In the genomic region with DNA sequence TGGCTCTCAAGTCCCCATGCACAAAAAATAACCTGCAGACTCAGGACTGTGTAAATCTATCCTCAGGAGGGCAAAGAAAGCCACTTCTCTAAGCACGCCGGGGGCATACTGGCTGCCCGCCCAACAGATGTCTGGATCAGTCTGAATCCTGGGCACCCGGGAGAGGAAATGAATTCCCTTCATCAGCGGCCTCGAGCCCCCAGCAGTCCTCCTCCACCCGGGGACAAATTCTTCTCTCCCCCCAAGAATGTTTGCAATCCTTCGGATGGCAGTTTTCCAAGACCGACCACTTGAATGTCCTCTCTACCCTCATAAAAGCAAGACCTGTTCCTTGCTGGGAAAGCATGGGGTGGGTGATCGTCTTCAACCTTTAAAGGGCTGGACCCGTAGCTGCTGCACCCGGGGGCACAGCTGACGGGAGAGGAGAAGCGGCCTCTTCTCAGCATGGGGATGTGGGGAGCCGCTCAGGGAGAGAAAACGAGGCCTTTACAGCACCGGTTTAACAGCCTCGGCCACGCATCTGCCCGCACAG, we compare ENCODE assay signal across 8 cellular contexts. TPM values are rescaled to one million over a fixed set of nuclear protein-coding genes. Genes with fewer than 3 reads are reported as not detected.
DNase-seq lines count a peak whose midpoint lies in the region; ATAC-seq and TF ChIP-seq lines count a peak whose summit lies in the region.

No MANE protein-coding gene starts in this region.

- no peaks in the 10 kb centered on the region for H3K27me3 Mint-ChIP-seq in CD4-positive, CD25-positive, alpha-beta regulatory T cell
- H3K27me3 Mint-ChIP-seq in activated B cell treated with CpG ODN at 0.5 μM for 24 hours: no peaks in the 10 kb centered on the region

- no peak for TF ChIP-seq EP300 in suprapubic skin (IDR thresholded peaks at IDR 0.05)

- H3K36me3 Mint-ChIP-seq in CD4-positive, CD25-positive, alpha-beta regulatory T cell: no peaks in the 10 kb centered on the region
- no peaks in the 10 kb centered on the region for H3K36me3 Mint-ChIP-seq in activated B cell treated with CpG ODN at 0.5 μM for 24 hours (ENCODE audit: low read depth)

- peaks cover 39% of the 10 kb centered on the region for H3K4me1 ChIP-seq in CD4-positive, CD25-positive, alpha-beta regulatory T cell (ENCODE audit: control insufficient read depth, insufficient read depth, low read length, poor library complexity, severe bottlenecking)
- H3K4me1 ChIP-seq in HAP-1: peaks cover 9% of the 10 kb centered on the region
- H3K4me1 ChIP-seq in suprapubic skin: peaks cover 39% of the 10 kb centered on the region

- H3K9me3 ChIP-seq in CD4-positive, CD25-positive, alpha-beta regulatory T cell (ENCODE audit: control insufficient read depth in 2 of 2, low read length in 2 of 2): no peaks in the 10 kb centered on the region
- H3K9me3 ChIP-seq in HAP-1 (no peaks in the 10 kb centered on the region), iPS-18c (ENCODE audit: control insufficient read depth, insufficient read depth, low read length) (no peaks in the 10 kb centered on the region), suprapubic skin (no peaks in the 10 kb centered on the region)

- H3K27me3 ChIP-seq in CD4-positive, CD25-positive, alpha-beta regulatory T cell (ENCODE audit: control insufficient read depth, insufficient read depth, low read length): no peaks in the 10 kb centered on the region
- no peaks in the 10 kb centered on the region for H3K27me3 ChIP-seq in HAP-1 (ENCODE audit: low read depth)
- no peaks in the 10 kb centered on the region for H3K27me3 ChIP-seq in suprapubic skin

- H3K4me3 ChIP-seq in CD4-positive, CD25-positive, alpha-beta regulatory T cell (ENCODE audit: low read depth, low read length): peak overlapping the region; percentile 19
- peak overlapping the region; percentile 46 for H3K4me3 ChIP-seq in HAP-1
- H3K4me3 ChIP-seq in iPS-18c (ENCODE audit: insufficient read depth, low read depth, low read length): peak overlapping the region; percentile 73
- peak overlapping the region; percentile 70 for H3K4me3 ChIP-seq in suprapubic skin

- H3K4me1 Mint-ChIP-seq in CD4-positive, CD25-positive, alpha-beta regulatory T cell: peaks cover 9 to 44% (median 27%) of the 10 kb centered on the region in 4 donors
- peaks cover 29% of the 10 kb centered on the region for H3K4me1 Mint-ChIP-seq in activated B cell treated with CpG ODN at 0.5 μM for 24 hours

- POLR2A ChIA-PET in activated B cell treated with CpG ODN at 0.5 μM for 24 hours (lab: Charles Lee): interaction anchor here (0.5 to 3.4 kb wide), 8 partner anchors 9 to 232 kb away, joined by 3 to 54 read pairs (median 4); a partner anchor contains a TSS

- 15% methylated on average over 16 of the region's 20 CpGs for WGBS in suprapubic skin

- intact Hi-C loops in activated B cell treated with CpG ODN at 0.5 μM for 24 hours (cut with micrococcal nuclease): loop anchor here (1.0 kb wide), 5 partner anchors 9 to 238 kb away; a partner anchor contains a TSS

- peak overlapping the region; percentile 66 to 96 (median 90) for H3K4me3 Mint-ChIP-seq in CD4-positive, CD25-positive, alpha-beta regulatory T cell
- peak overlapping the region; percentile 88 for H3K4me3 Mint-ChIP-seq in activated B cell treated with CpG ODN at 0.5 μM for 24 hours

- TF ChIP-seq CTCF in activated B cell treated with CpG ODN at 0.5 μM for 24 hours (IDR thresholded peaks at IDR 0.05) (no peak), suprapubic skin (IDR thresholded peaks at IDR 0.05) (no peak), omental fat pad (IDR thresholded peaks at IDR 0.05) (no peak)

- no peaks in the 10 kb centered on the region for H3K36me3 ChIP-seq in CD4-positive, CD25-positive, alpha-beta regulatory T cell (ENCODE audit: control insufficient read depth, insufficient read depth, low read length)
- H3K36me3 ChIP-seq in HAP-1 (replicated peaks) (no peaks in the 10 kb centered on the region), suprapubic skin (no peaks in the 10 kb centered on the region)

- TF ChIP-seq POLR2A in suprapubic skin (IDR thresholded peaks at IDR 0.05): no peak

- CTCF ChIA-PET in activated B cell treated with CpG ODN at 0.5 μM for 24 hours (lab: Charles Lee): interaction anchor here (0.7 to 7.8 kb wide), 3 partner anchors 12 to 239 kb away, joined by 3 to 81 read pairs (median 19); no protein-coding TSS in a partner anchor

- ATAC-seq in CD4-positive, CD25-positive, alpha-beta regulatory T cell (ENCODE audit: low read depth in 2 of 2): peak in 1 of 2 donors; percentile 1
- ATAC-seq in activated B cell treated with CpG ODN at 0.5 μM for 24 hours (ENCODE audit: low read depth) (no peak), omental fat pad (ENCODE audit: low FRiP score) (no peak), GM19463 (IDR thresholded peaks at IDR 0.05; ENCODE audit: unreplicated experiment) (no peak)

- peak overlapping the region; percentile 89 for H3K27ac ChIP-seq in CD4-positive, CD25-positive, alpha-beta regulatory T cell (ENCODE audit: insufficient read depth, low read length, poor library complexity, severe bottlenecking)
- no peak overlapping the region for H3K27ac ChIP-seq in suprapubic skin

- H3K9me3 Mint-ChIP-seq in CD4-positive, CD25-positive, alpha-beta regulatory T cell: no peaks in the 10 kb centered on the region
- no peaks in the 10 kb centered on the region for H3K9me3 Mint-ChIP-seq in activated B cell treated with CpG ODN at 0.5 μM for 24 hours

- peak overlapping the region in 1 of 3 donors; percentile 42 for H3K27ac Mint-ChIP-seq in CD4-positive, CD25-positive, alpha-beta regulatory T cell
- no peak overlapping the region for H3K27ac Mint-ChIP-seq in activated B cell treated with CpG ODN at 0.5 μM for 24 hours

- in situ Hi-C loops in HAP-1 (cut with MboI; ENCODE audit: low sequenced_read_pairs): no loop called here

- no peak for DNase-seq in CD4-positive, CD25-positive, alpha-beta regulatory T cell
- no peak for DNase-seq in HAP-1 (ENCODE audit: low spot score in 2 of 2)
- DNase-seq in activated B cell treated with CpG ODN at 0.5 μM for 24 hours: no peak
- peak in 1 of 2 donors; percentile 63 for DNase-seq in suprapubic skin (ENCODE audit: low spot score in 2 of 2)
- DNase-seq in omental fat pad (ENCODE audit: low spot score): no peak
- DNase-seq in COLO829 (ENCODE audit: low spot score): no peak

RNA-seq across cellular contexts. Expression of a gene that starts 9.4 kb away (rescaled TPM):
- 70.6 TPM for total RNA-seq in CD4-positive, CD25-positive, alpha-beta regulatory T cell
- 10 to 100 TPM; 63.4 to 71.9 (median 68.3) TPM for polyA plus RNA-seq in CD4-positive, CD25-positive, alpha-beta regulatory T cell
- total RNA-seq in activated B cell treated with CpG ODN at 0.5 μM for 24 hours (75.1 and 81.1 TPM in 2 replicates), suprapubic skin (10 to 100 TPM; 54.5 to 97.4 (median 72.9) TPM), omental fat pad (100 to 1,000 TPM in 1 of 4 donors, 10 to 100 TPM in 3; 36.8 to 170 (median 58.5) TPM)

RNA-seq across cellular contexts. Expression of a gene that starts 21.9 kb away (rescaled TPM):
- 12.7 TPM for total RNA-seq in CD4-positive, CD25-positive, alpha-beta regulatory T cell
- polyA plus RNA-seq in CD4-positive, CD25-positive, alpha-beta regulatory T cell: 1 to 10 TPM; 2.8 to 4.6 (median 2.8) TPM
- total RNA-seq in activated B cell treated with CpG ODN at 0.5 μM for 24 hours (1.5 and 1.7 TPM in 2 replicates), suprapubic skin (10 to 100 TPM; 11.2 to 21.1 (median 14.6) TPM), omental fat pad (10 to 100 TPM in 2 of 4 donors, 1 to 10 TPM in 2; 7.5 to 19.1 (median 9.6) TPM)

Comparison
In these comparisons a context has a peak if more than half of its experiments do, and no peak if none do; other contexts are left out.
1. H3K4me3 ChIP-seq: peak in every context shown above with its lines; median percentile 73 in iPS-18c; 70 in suprapubic skin; 46 in HAP-1; 19 in CD4-positive, CD25-positive, alpha-beta regulatory T cell.